21 cellular contexts compared by ENCODE assay signal in genomic region chr9:72322259-72322658, GRCh38. TPM values are rescaled to one million over a fixed set of nuclear protein-coding genes. Genes with fewer than 3 reads are reported as not detected.
DNase-seq lines count a peak whose midpoint lies in the region; ATAC-seq and TF ChIP-seq lines count a peak whose summit lies in the region.
"Had no signal": no experiment of that assay in that cellular context is flagged by ENCODE, and none has a peak within 500 bp of the region (broad histone marks: within the 10 kb centered on the region; RNA-seq: fewer than 3 reads in every experiment).

No MANE protein-coding gene starts in this region.

- 21 to 38% (median 25%) methylated on average over 2 of the region's 2 CpGs for WGBS in psoas muscle, 3 donors

- POLR2A ChIA-PET in BJ (lab: Charles Lee), result no interaction called here

- H3K4me1 ChIP-seq in adipocyte (ENCODE audit: control insufficient read depth, insufficient read depth, low read length), result no peaks in the 10 kb centered on the region
- H3K4me1 ChIP-seq in psoas muscle, result no peaks in the 10 kb centered on the region
- H3K4me1 ChIP-seq: BLaER1, Peyer's patch, SJSA1 had no signal

- H3K36me3 ChIP-seq in BJ (ENCODE audit: control insufficient read depth, insufficient read depth, low read length) (no peaks in the 10 kb centered on the region), adipocyte (ENCODE audit: control insufficient read depth, insufficient read depth, low read length, severe bottlenecking) (no peaks in the 10 kb centered on the region), psoas muscle (ENCODE audit: insufficient read depth in 1 of 2, low read depth in 1 of 2) (no peaks in the 10 kb centered on the region)
- H3K36me3 ChIP-seq: BLaER1, Peyer's patch, SJSA1 had no signal

- TF ChIP-seq CTCF in BJ (IDR thresholded peaks at IDR 0.05; ENCODE audit: insufficient read depth, low read depth, low read length) (no peak), psoas muscle (IDR thresholded peaks at IDR 0.05) (no peak)

- intact Hi-C loops in psoas muscle (cut with DNase I), result no loop called here

- H3K4me3 ChIP-seq in BJ (ENCODE audit: low read depth, low read length) (no peak overlapping the region), adipocyte (ENCODE audit: low read length) (no peak overlapping the region), psoas muscle (no peak overlapping the region)
- H3K4me3 ChIP-seq: BLaER1, GM23338, Peyer's patch, SJSA1 had no signal

- CTCF ChIA-PET in BJ (lab: Yijun Ruan, JAX), result interaction anchor here (0.6 kb wide), 1 partner anchor 51 kb away, joined by 3 read pairs; no protein-coding TSS in a partner anchor

- no peaks in the 10 kb centered on the region for H3K27me3 ChIP-seq in BJ (ENCODE audit: control insufficient read depth, insufficient read depth, low read length)
- no peaks in the 10 kb centered on the region for H3K27me3 ChIP-seq in adipocyte (replicated peaks; ENCODE audit: control insufficient read depth, insufficient read depth, low read length)
- H3K27me3 ChIP-seq in psoas muscle (ENCODE audit: insufficient read depth in 3 of 3, low read length in 2 of 3), result no peaks in the 10 kb centered on the region
- H3K27me3 ChIP-seq: BLaER1, Peyer's patch, SJSA1 had no signal

- no peak overlapping the region for H3K9ac ChIP-seq in adipocyte (ENCODE audit: low read length)
- H3K9ac ChIP-seq: BLaER1 had no signal

- H3K9me3 ChIP-seq in adipocyte (ENCODE audit: control insufficient read depth, low read length) (no peaks in the 10 kb centered on the region), psoas muscle (no peaks in the 10 kb centered on the region)
- H3K9me3 ChIP-seq: BLaER1, Peyer's patch, SJSA1 had no signal

- ATAC-seq in psoas muscle, result peak; percentile 50 to 68 (median 60)
- ATAC-seq: GM23338 had no signal

- no peak overlapping the region for H3K27ac ChIP-seq in psoas muscle
- H3K27ac ChIP-seq: BLaER1, Peyer's patch, SJSA1 had no signal

- DNase-seq in BJ (ENCODE audit: low read depth) (peak; percentile 18), adipocyte (ENCODE audit: low read depth) (peak; percentile 32), fibroblast of peridontal ligament (ENCODE audit: extremely low read depth) (peak; percentile 19), psoas muscle (no peak), DMS153 (lab: John Stamatoyannopoulos, UW) (no peak), pons (ENCODE audit: low spot score) (no peak), C1 segment of cervical spinal cord (lab: John Stamatoyannopoulos, UW) (no peak), DMS 273 treated with DMSO at 0.1 percent for 48 hours (lab: John Stamatoyannopoulos, UW) (no peak)
- DNase-seq: CD8-positive, alpha-beta memory T cell; DMS79; HCEC 1CT; Karpas-422; NCI-H1048; NCI-H1436; NCI-H2029 treated with DMSO at 0.1 percent for 48 hours; NCI-H748 treated with DMSO at 0.1 percent for 48 hours; NK-92 treated with Interleukin-12 subunit alpha and Interleukin-12 subunit beta, amount 100 ng/mL, for 24 hours; Peyer's patch had no signal

RNA-seq across cellular contexts. Expression of gene ZFAND5, which starts 42.7 kb away (rescaled TPM):
- polyA plus RNA-seq in BJ (2011; rRNA removed) (172 and 222 TPM in 2 replicates), psoas muscle (100 to 1,000 TPM in 2 of 3 donors, 10 to 100 TPM in 1; 77.7 to 951 (median 718) TPM)
- polyA minus RNA-seq in BJ (2011; rRNA and poly(A)+ RNA removed), result 73.6 and 94.0 TPM in 2 replicates
- 100 to 1,000 TPM; 466 to 795 (median 548) TPM for total RNA-seq in psoas muscle

Comparison
In these comparisons a context has a peak if more than half of its experiments do, and no peak if none do; other contexts are left out.
1. DNase-seq: peak in BJ (single experiment), adipocyte (single experiment) and fibroblast of peridontal ligament (single experiment); none in psoas muscle (0 of 2), DMS153 (single experiment), pons (single experiment), C1 segment of cervical spinal cord (0 of 14) and DMS 273 treated with DMSO at 0.1 percent for 48 hours (single experiment).